Comparison of ENCODE assay signal across 19 cellular contexts in the genomic region with DNA sequence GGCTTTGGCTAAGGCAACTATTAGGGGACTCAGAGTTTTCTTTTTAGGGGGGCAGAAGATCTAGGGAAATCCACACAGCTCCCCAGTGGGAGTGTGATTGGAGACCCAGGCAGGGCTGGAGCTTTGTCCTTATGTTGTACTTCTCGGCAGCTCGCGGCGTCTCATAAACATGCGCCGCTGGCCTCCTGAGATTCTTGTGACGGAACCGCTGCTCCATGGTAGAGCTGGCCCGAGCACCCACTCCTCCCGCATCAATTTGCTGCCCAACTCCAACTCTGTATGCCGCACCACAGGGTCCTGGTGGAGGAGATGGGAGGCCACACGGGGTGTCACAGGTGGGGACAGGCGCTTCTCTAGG.
A peak's percentile ranks its signal among the peaks of the same experiment; 100 is the strongest.
DNase-seq lines count a peak whose midpoint lies in the region; ATAC-seq and TF ChIP-seq lines count a peak whose summit lies in the region.
"Had no signal": no experiment of that assay in that cellular context is flagged by ENCODE, and none has a peak within 500 bp of the region (broad histone marks: within the 10 kb centered on the region; RNA-seq: fewer than 3 reads in every experiment).

No MANE protein-coding gene starts in this region.

- no peak for TF ChIP-seq POLR2A in upper lobe of left lung (IDR thresholded peaks at IDR 0.05)

- peaks cover 8% of the 10 kb centered on the region for H3K36me3 Mint-ChIP-seq in activated CD8-positive, alpha-beta memory T cell treated with anti-CD3 and anti-CD28 coated beads, Interleukin-2, amount 10 ng/mL, durations not matched to agents 7 days and 5 days

- H3K27ac ChIP-seq in dorsolateral prefrontal cortex (peak overlapping the region in 50 of 59 donors; percentile 1 to 83 (median 64)), mucosa of rectum (ENCODE audit: low read depth in 2 of 2, low read length in 2 of 2) (peak overlapping the region; percentile 16 to 46), upper lobe of left lung (peak overlapping the region; percentile 15 to 67 (median 51))
- H3K27ac ChIP-seq: RWPE1 had no signal

- H3K36me3 ChIP-seq in mucosa of rectum (ENCODE audit: control insufficient read depth in 2 of 2, insufficient read depth in 2 of 2, low read length in 2 of 2): no peaks in the 10 kb centered on the region
- no peaks in the 10 kb centered on the region for H3K36me3 ChIP-seq in upper lobe of left lung
- H3K36me3 ChIP-seq: pancreas had no signal

- intact Hi-C loops in dorsolateral prefrontal cortex (cut with DNase I): no loop called here

- H3K4me3 ChIP-seq in dorsolateral prefrontal cortex (no peak overlapping the region), mucosa of rectum (ENCODE audit: low read length in 2 of 2) (no peak overlapping the region), upper lobe of left lung (no peak overlapping the region)
- H3K4me3 ChIP-seq: gastroesophageal sphincter, GM12878, GM23338, pancreas had no signal

- H3K9me3 ChIP-seq in mucosa of rectum (ENCODE audit: control insufficient read depth in 2 of 2, low read length in 2 of 2): no peaks in the 10 kb centered on the region
- no peaks in the 10 kb centered on the region for H3K9me3 ChIP-seq in upper lobe of left lung
- H3K9me3 ChIP-seq: gastroesophageal sphincter, pancreas had no signal

- no peak for TF ChIP-seq EP300 in upper lobe of left lung (IDR thresholded peaks at IDR 0.05)

- H3K4me1 ChIP-seq in mucosa of rectum (ENCODE audit: control insufficient read depth in 2 of 2, insufficient read depth in 2 of 2, low read length in 2 of 2) (peaks cover 21 to 22% of the 10 kb centered on the region in 2 donors), upper lobe of left lung (peaks cover 22 to 61% (median 37%) of the 10 kb centered on the region in 4 donors)

- TF ChIP-seq CTCF in dorsolateral prefrontal cortex (IDR thresholded peaks at IDR 0.05 in 54 of 56, conservative IDR thresholded peaks at IDR 0.05 in 2 of 56; ENCODE audit: low read depth in 1 of 56, partially characterized antibody in 56 of 56) (no peak), upper lobe of left lung (IDR thresholded peaks at IDR 0.05) (no peak)

- H3K27me3 Mint-ChIP-seq in activated CD8-positive, alpha-beta memory T cell treated with anti-CD3 and anti-CD28 coated beads, Interleukin-2, amount 10 ng/mL, durations not matched to agents 7 days and 5 days: no peaks in the 10 kb centered on the region
- H3K27me3 Mint-ChIP-seq: stimulated activated naive CD8-positive, alpha-beta T cell treated with anti-CD3 and anti-CD28 coated beads, Interleukin-15, amount 100 ng/mL, for 72 hours had no signal

- no peak overlapping the region for H3K9ac ChIP-seq in mucosa of rectum (ENCODE audit: low read depth in 1 of 2, low read length in 2 of 2)

- WGBS in upper lobe of left lung, 2 donors: 85 to 93% methylated on average over 13 of the region's 13 CpGs

- no peak overlapping the region for H3K4me3 Mint-ChIP-seq in activated CD8-positive, alpha-beta memory T cell treated with anti-CD3 and anti-CD28 coated beads, Interleukin-2, amount 10 ng/mL, durations not matched to agents 7 days and 5 days
- H3K4me3 Mint-ChIP-seq: GM23338 had no signal

- H3K4me1 Mint-ChIP-seq in activated CD8-positive, alpha-beta memory T cell treated with anti-CD3 and anti-CD28 coated beads, Interleukin-2, amount 10 ng/mL, durations not matched to agents 7 days and 5 days: peaks cover 66% of the 10 kb centered on the region

- H3K27ac Mint-ChIP-seq in activated CD8-positive, alpha-beta memory T cell treated with anti-CD3 and anti-CD28 coated beads, Interleukin-2, amount 10 ng/mL, durations not matched to agents 7 days and 5 days: peak overlapping the region; percentile 94
- H3K27ac Mint-ChIP-seq: GM23338 had no signal

- H3K27me3 ChIP-seq in dorsolateral prefrontal cortex (no peaks in the 10 kb centered on the region), mucosa of rectum (ENCODE audit: control insufficient read depth in 2 of 2, insufficient read depth in 2 of 2, low read length in 2 of 2) (no peaks in the 10 kb centered on the region), upper lobe of left lung (no peaks in the 10 kb centered on the region)
- H3K27me3 ChIP-seq: gastroesophageal sphincter, pancreas had no signal

- DNase-seq in activated CD8-positive, alpha-beta memory T cell treated with anti-CD3 and anti-CD28 coated beads, Interleukin-2, amount 10 ng/mL, durations not matched to agents 7 days and 5 days: no peak
- DNase-seq in activated CD8-positive, alpha-beta memory T cell treated with anti-CD3 and anti-CD28 coated beads, Interleukin-2, amount 50 U/mL, for 4 hours: no peak
- DNase-seq in dorsolateral prefrontal cortex (no peak), upper lobe of left lung (peak in 1 of 2 donors; percentile 43), H4 (ENCODE audit: low spot score) (no peak)
- DNase-seq: cortex of kidney; DMS79; left colon; NCI-H1105 treated with DMSO at 0.1 percent for 48 hours; stimulated activated CD4-positive, alpha-beta T cell treated with anti-CD3 and anti-CD28 coated beads, Interleukin-2, amount 100 ng/mL, for 48 hours; stimulated activated naive CD8-positive, alpha-beta T cell treated with anti-CD3 and anti-CD28 coated beads, Interleukin-15, amount 100 ng/mL, for 72 hours had no signal

- H3K9me3 Mint-ChIP-seq in activated CD8-positive, alpha-beta memory T cell treated with anti-CD3 and anti-CD28 coated beads, Interleukin-2, amount 10 ng/mL, durations not matched to agents 7 days and 5 days (ENCODE audit: low read depth): no peaks in the 10 kb centered on the region
- H3K9me3 Mint-ChIP-seq: GM23338 had no signal

- ATAC-seq in activated CD8-positive, alpha-beta memory T cell treated with anti-CD3 and anti-CD28 coated beads, Interleukin-2, amount 10 ng/mL, durations not matched to agents 7 days and 5 days: no peak
- no peak for ATAC-seq in upper lobe of left lung (ENCODE audit: low FRiP score in 2 of 2)
- no peak for ATAC-seq in GM18909 (IDR thresholded peaks at IDR 0.05; ENCODE audit: poor library complexity, unreplicated experiment)
- no peak for ATAC-seq in HG03135 (IDR thresholded peaks at IDR 0.05; ENCODE audit: unreplicated experiment)
- ATAC-seq: gastroesophageal sphincter; GM12878; GM23338; left colon; stimulated activated naive CD8-positive, alpha-beta T cell treated with anti-CD3 and anti-CD28 coated beads, Interleukin-15, amount 100 ng/mL, for 72 hours had no signal

- CTCF ChIA-PET in activated CD8-positive, alpha-beta memory T cell treated with anti-CD3 and anti-CD28 coated beads, Interleukin-2, amount 10 ng/mL, durations not matched to agents 7 days and 5 days (lab: Charles Lee): interaction anchor here (1.2 to 1.9 kb wide), 3 partner anchors 18 to 95 kb away, joined by 3 to 7 read pairs (median 4); no protein-coding TSS in a partner anchor
